16 cellular contexts compared by ENCODE assay signal in genomic region chr16:51524070-51524469, GRCh38.
DNase-seq lines count a peak whose midpoint lies in the region; ATAC-seq and TF ChIP-seq lines count a peak whose summit lies in the region.
"Had no signal": no experiment of that assay in that cellular context is flagged by ENCODE, and none has a peak within 500 bp of the region (broad histone marks: within the 10 kb centered on the region; RNA-seq: fewer than 3 reads in every experiment).

No MANE protein-coding gene starts in this region.

- H3K4ac ChIP-seq in IMR-90 (ENCODE audit: low read depth, low read length) (peak overlapping the region; percentile 63), neuronal stem cell (ENCODE audit: low read length) (no peak overlapping the region)

- H2AFZ ChIP-seq in IMR-90 (replicated peaks; ENCODE audit: low read length, poor library complexity) = no peak overlapping the region
- H2AFZ ChIP-seq in neuronal stem cell (ENCODE audit: low read length) = no peak overlapping the region

- peak overlapping the region; percentile 26; the same call in 1 of the 3 replicates for H2BK15ac ChIP-seq in IMR-90 (ENCODE audit: low read depth, low read length)
- H2BK15ac ChIP-seq in neuronal stem cell (ENCODE audit: low read length) = no peak overlapping the region

- H3K27ac ChIP-seq in IMR-90 (ENCODE audit: insufficient read depth, low read length) (no peak overlapping the region; the same call in 1 of the 2 replicates), liver (ENCODE audit: low read depth in 1 of 2, low read length in 2 of 2) (peak overlapping the region; percentile 87 to 89), neuronal stem cell (replicated peaks; ENCODE audit: low read length) (peak overlapping the region; percentile 29)
- H3K27ac ChIP-seq: BLaER1, HL-60 had no signal

- peak overlapping the region; percentile 7 for H4K5ac ChIP-seq in IMR-90 (ENCODE audit: low read depth, low read length)

- no peak overlapping the region for H3K14ac ChIP-seq in IMR-90 (replicated peaks; ENCODE audit: low read depth, low read length)
- no peak overlapping the region for H3K14ac ChIP-seq in neuronal stem cell (ENCODE audit: low read length)

- H3K4me1 Mint-ChIP-seq in CD14-positive monocyte = no peaks in the 10 kb centered on the region
- no peaks in the 10 kb centered on the region for H3K4me1 Mint-ChIP-seq in natural killer cell
- H3K4me1 Mint-ChIP-seq: IgD-negative memory B cell had no signal

- no peak overlapping the region for H3K23ac ChIP-seq in IMR-90 (ENCODE audit: low read depth, low read length)
- no peak overlapping the region for H3K23ac ChIP-seq in neuronal stem cell (ENCODE audit: low read depth, low read length, poor library complexity)

- no CpG with 5 or more reads among the region's 4 CpGs for WGBS in IMR-90 (ENCODE audit: extremely low coverage in 2 of 2, insufficient read length in 1 of 2), 2 experiments
- WGBS in liver = 51% methylated on average over 4 of the region's 4 CpGs
- WGBS in neuronal stem cell (ENCODE audit: extremely low coverage in 2 of 2, insufficient read length in 2 of 2, insufficient replicate concordance in 1 of 2), 2 donors = no CpG with 5 or more reads among the region's 4 CpGs

- TF ChIP-seq POLR2A in IMR-90 (IDR thresholded peaks at IDR 0.05; ENCODE audit: low read depth, low read length) = no peak

- H4K8ac ChIP-seq in IMR-90 (ENCODE audit: low read depth in 2 of 2, low read length in 2 of 2) (peak overlapping the region in 1 of 2 experiments; percentile 19; a peak in 1 of 4 replicates), neuronal stem cell (ENCODE audit: low read depth, low read length) (no peak overlapping the region)

- TF ChIP-seq CTCF in IMR-90 (conservative IDR thresholded peaks at IDR 0.05; ENCODE audit: low read depth, low read length) = no peak
- TF ChIP-seq CTCF in liver (IDR thresholded peaks at IDR 0.05; ENCODE audit: low read depth, low read length, missing input control) = no peak
- no peak for TF ChIP-seq CTCF in CD14-positive monocyte (IDR thresholded peaks at IDR 0.05)
- no peak for TF ChIP-seq CTCF in natural killer cell (IDR thresholded peaks at IDR 0.05)

- H3K4me3 ChIP-seq in IMR-90 (ENCODE audit: insufficient read depth, low read depth, low read length) (no peak overlapping the region), liver (ENCODE audit: low read depth in 1 of 3, low read length in 3 of 3) (peak overlapping the region in 2 of 3 donors; percentile 22 to 34), neuronal stem cell (ENCODE audit: low read length in 2 of 2) (no peak overlapping the region)
- H3K4me3 ChIP-seq: BLaER1 had no signal

- no peak overlapping the region for H2BK12ac ChIP-seq in neuronal stem cell (ENCODE audit: low read length)

- H3K4me3 Mint-ChIP-seq in CD14-positive monocyte (no peak overlapping the region), natural killer cell (no peak overlapping the region)
- H3K4me3 Mint-ChIP-seq: CD8-positive, alpha-beta T cell; HFFc6; IgD-negative memory B cell had no signal

- H2AK5ac ChIP-seq in IMR-90 (ENCODE audit: low read depth, low read length) = peak overlapping the region; percentile 60; the same call in 1 of the 2 replicates
- H2AK5ac ChIP-seq in neuronal stem cell (ENCODE audit: low read depth, low read length) = no peak overlapping the region

- H3K9me3 Mint-ChIP-seq in CD14-positive monocyte (peaks cover 6 to 19% (median 10%) of the 10 kb centered on the region in 7 donors), natural killer cell (peaks cover 9 to 17% of the 10 kb centered on the region in 2 donors)

- H3K27me3 ChIP-seq in IMR-90 (ENCODE audit: control insufficient read depth, insufficient read depth, low read length) = no peaks in the 10 kb centered on the region
- no peaks in the 10 kb centered on the region for H3K27me3 ChIP-seq in liver (ENCODE audit: control insufficient read depth in 4 of 4, insufficient read depth in 4 of 4, low read length in 3 of 4)
- H3K27me3 ChIP-seq in neuronal stem cell (ENCODE audit: control insufficient read depth in 3 of 3, insufficient read depth in 3 of 3, low read depth in 1 of 3, low read length in 3 of 3) = no peaks in the 10 kb centered on the region
- H3K27me3 ChIP-seq: BLaER1 had no signal

- intact Hi-C loops in IMR-90 (cut with micrococcal nuclease) (no loop called here), CD14-positive monocyte (cut with micrococcal nuclease) (no loop called here), natural killer cell (cut with micrococcal nuclease) (no loop called here)

- no peak for DNase-seq in IMR-90
- no peak for DNase-seq in neuronal stem cell (ENCODE audit: low spot score)
- no peak for DNase-seq in CD14-positive monocyte (ENCODE audit: low spot score)
- DNase-seq in natural killer cell = no peak
- DNase-seq in glomerular visceral epithelial cell (ENCODE audit: extremely low spot score) = no peak
- DNase-seq: Calu3; CD8-positive, alpha-beta T cell; GF-D8; GOT3; H7 had no signal

- H3K9ac ChIP-seq in IMR-90 (ENCODE audit: low read depth, low read length) = no peak overlapping the region
- H3K9ac ChIP-seq in liver (ENCODE audit: low read depth in 1 of 2, low read length in 2 of 2) = peak overlapping the region in 1 of 2 donors; percentile 63
- H3K9ac ChIP-seq in neuronal stem cell (ENCODE audit: low read depth, low read length, poor library complexity) = no peak overlapping the region
- H3K9ac ChIP-seq: BLaER1 had no signal

- H3K4me1 ChIP-seq in IMR-90 (ENCODE audit: control insufficient read depth, insufficient read depth, low read length) (peaks cover 9% of the 10 kb centered on the region), liver (ENCODE audit: control insufficient read depth in 4 of 4, insufficient read depth in 4 of 4, low read length in 3 of 4) (peaks cover 4 to 25% (median 15%) of the 10 kb centered on the region in 4 donors), neuronal stem cell (ENCODE audit: control insufficient read depth in 2 of 2, insufficient read depth in 1 of 2, low read depth in 1 of 2, low read length in 2 of 2) (peaks cover 5 to 21% of the 10 kb centered on the region in 2 donors)
- H3K4me1 ChIP-seq: BLaER1 had no signal

- H3K27me3 Mint-ChIP-seq in CD14-positive monocyte (ENCODE audit: low read depth in 3 of 3) (peaks cover 0 to 3% (median 0%) of the 10 kb centered on the region in 3 donors), natural killer cell (ENCODE audit: low read depth in 2 of 2) (no peaks in the 10 kb centered on the region)
- H3K27me3 Mint-ChIP-seq: IgD-negative memory B cell had no signal

- no peaks in the 10 kb centered on the region for H3K36me3 ChIP-seq in IMR-90 (ENCODE audit: control insufficient read depth, insufficient read depth, low read length)
- H3K36me3 ChIP-seq in liver (ENCODE audit: control insufficient read depth in 4 of 4, insufficient read depth in 3 of 4, low read depth in 1 of 4, low read length in 3 of 4) = no peaks in the 10 kb centered on the region
- H3K36me3 ChIP-seq in neuronal stem cell (replicated peaks in 1 of 2; ENCODE audit: control insufficient read depth in 2 of 2, insufficient read depth in 2 of 2, low read length in 2 of 2) = no peaks in the 10 kb centered on the region
- H3K36me3 ChIP-seq: BLaER1 had no signal

- H3K18ac ChIP-seq in IMR-90 (ENCODE audit: low read depth, low read length) (peak overlapping the region; percentile 11), neuronal stem cell (ENCODE audit: low read length) (no peak overlapping the region)

- dilution Hi-C loops in IMR-90 (cut with HindIII; ENCODE audit: low sequenced_read_pairs, unreplicated experiment) = no loop called here

- no peaks in the 10 kb centered on the region for H3K36me3 Mint-ChIP-seq in CD14-positive monocyte
- no peaks in the 10 kb centered on the region for H3K36me3 Mint-ChIP-seq in natural killer cell
- H3K36me3 Mint-ChIP-seq: CD8-positive, alpha-beta T cell had no signal

- H3K27ac Mint-ChIP-seq in CD14-positive monocyte (no peak overlapping the region), natural killer cell (no peak overlapping the region)
- H3K27ac Mint-ChIP-seq: CD8-positive, alpha-beta T cell; IgD-negative memory B cell had no signal

- no TSS peak for BruUV-seq in IMR-90 (replicated peaks; lab: Mats Ljungman, UMichigan)

- H3K79me1 ChIP-seq in IMR-90 (ENCODE audit: low read depth in 1 of 2, low read length in 2 of 2) = no peaks in the 10 kb centered on the region
- no peaks in the 10 kb centered on the region for H3K79me1 ChIP-seq in neuronal stem cell (ENCODE audit: low read depth, low read length)

- H2AK9ac ChIP-seq in IMR-90 (replicated peaks; ENCODE audit: low read depth, low read length, poor library complexity) = no peak overlapping the region

- H2BK120ac ChIP-seq in IMR-90 (ENCODE audit: low read depth, low read length) = peak overlapping the region; percentile 74
- H2BK120ac ChIP-seq in neuronal stem cell (ENCODE audit: low read depth, low read length) = no peak overlapping the region

- no peaks in the 10 kb centered on the region for H4K20me1 ChIP-seq in IMR-90 (ENCODE audit: insufficient read depth, low read length)
- H4K20me1 ChIP-seq: BLaER1 had no signal

- TF ChIP-seq RAD21 in IMR-90 (IDR thresholded peaks at IDR 0.05; ENCODE audit: low read length) (no peak), liver (IDR thresholded peaks at IDR 0.05) (no peak)

- H3K9me3 ChIP-seq in IMR-90 (ENCODE audit: control insufficient read depth, insufficient read depth, low read length) (no peaks in the 10 kb centered on the region), liver (ENCODE audit: control insufficient read depth in 4 of 4, low read length in 3 of 4) (no peaks in the 10 kb centered on the region), neuronal stem cell (replicated peaks in 1 of 2; ENCODE audit: control insufficient read depth in 2 of 2, insufficient read depth in 1 of 2, low read depth in 1 of 2, low read length in 2 of 2) (peaks cover 0 to 3% of the 10 kb centered on the region in 2 donors)

- peaks cover 5% of the 10 kb centered on the region; the same call in 1 of the 2 replicates for H3K9me1 ChIP-seq in IMR-90 (ENCODE audit: insufficient read depth, low read length)

- no peak overlapping the region for H2BK5ac ChIP-seq in IMR-90 (ENCODE audit: low read depth, low read length, poor library complexity, severe bottlenecking)
- H2BK5ac ChIP-seq in neuronal stem cell (ENCODE audit: low read length) = no peak overlapping the region

- in situ Hi-C loops in IMR-90 (cut with MboI; ENCODE audit: low sequenced_read_pairs) = no loop called here

- H3K4me2 ChIP-seq in IMR-90 (ENCODE audit: low read depth, low read length) = no peak overlapping the region
- no peak overlapping the region for H3K4me2 ChIP-seq in neuronal stem cell (ENCODE audit: insufficient read depth, low read length, poor library complexity, severe bottlenecking)
- H3K4me2 ChIP-seq: BLaER1 had no signal

- ATAC-seq in IMR-90 (ENCODE audit: low read depth) = no peak
- ATAC-seq in natural killer cell = no peak
- ATAC-seq: CD8-positive, alpha-beta T cell; HCT116 had no signal

- H3K56ac ChIP-seq in IMR-90 (ENCODE audit: extremely low read depth, insufficient read depth, low read length) = no peak overlapping the region

- H2BK20ac ChIP-seq in IMR-90 (ENCODE audit: low read depth, low read length) = peak overlapping the region; percentile 38; the same call in 1 of the 2 replicates

- H4K91ac ChIP-seq in IMR-90 (ENCODE audit: insufficient read depth, low read depth, low read length) (no peak overlapping the region), neuronal stem cell (ENCODE audit: low read depth, low read length, poor library complexity) (no peak overlapping the region)

- CTCF ChIA-PET in IMR-90 (lab: Yijun Ruan, JAX) = interaction anchor here (0.8 to 1.2 kb wide), 2 partner anchors 17 to 93 kb away, joined by 3 to 4 read pairs; no protein-coding TSS in a partner anchor

- POLR2A ChIA-PET in IMR-90 (lab: Charles Lee; ENCODE audit: unreplicated experiment) = no interaction called here

Comparison
In these comparisons a context has a peak if more than half of its experiments do, and no peak if none do; other contexts are left out.
1. H3K4me3 ChIP-seq: peak in liver (2 of 3); none in IMR-90 (single experiment) and neuronal stem cell (0 of 2).